25 cellular contexts compared by ENCODE assay signal in the genomic region with DNA sequence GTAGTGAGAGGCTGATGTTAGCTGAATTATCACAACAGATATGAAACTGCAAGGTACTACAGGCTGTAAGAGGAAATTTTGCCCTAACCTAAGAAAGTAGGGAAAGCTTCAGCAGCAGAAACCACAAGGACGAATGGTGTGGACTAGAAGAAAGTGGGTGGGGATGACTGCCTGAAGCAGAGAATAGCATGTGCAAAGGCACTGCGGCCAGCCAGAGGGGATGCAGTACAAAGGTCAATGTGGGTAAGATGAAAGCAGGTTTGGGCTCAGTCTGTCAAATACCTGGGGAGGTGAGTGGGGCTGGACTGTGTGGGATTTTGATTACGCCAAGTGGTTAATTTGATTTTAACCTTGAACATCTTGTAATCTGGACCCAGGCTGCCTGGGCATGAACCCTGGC.
"Had no signal": no experiment of that assay in that cellular context is flagged by ENCODE, and none has a peak within 500 bp of the region (broad histone marks: within the 10 kb centered on the region; RNA-seq: fewer than 3 reads in every experiment).

No MANE protein-coding gene starts in this region.

- FAIRE-seq: pancreas, small intestine, urothelium cell line had no signal

- DNase-seq: heart right ventricle; islet precursor cell; left ventricle myocardium inferior; midbrain; mucosa of descending colon; naive thymus-derived CD4-positive, alpha-beta T cell; nucleus accumbens; pancreas; posterior cingulate gyrus; psoas muscle; small intestine; spleen; stimulated activated CD4-positive, alpha-beta T cell treated with anti-CD3 and anti-CD28 coated beads, Interleukin-4, amount 100 ng/mL, for 24 hours; stimulated activated naive CD4-positive, alpha-beta T cell; stimulated activated naive CD8-positive, alpha-beta T cell treated with anti-CD3 and anti-CD28 coated beads, Interleukin-15, amount 100 ng/mL, for 72 hours; substantia nigra; transverse colon; upper lobe of right lung had no signal

- H3K4me2 ChIP-seq: hepatocyte had no signal

- H3K4me3 Mint-ChIP-seq: naive thymus-derived CD4-positive, alpha-beta T cell; nephron; neural crest cell; stimulated activated effector memory CD8-positive, alpha-beta T cell treated with anti-CD3 and anti-CD28 coated beads, Interleukin-12 subunit alpha, Interleukin-12 subunit beta, amount 100 ng/mL, for 72 hours; stimulated activated naive CD8-positive, alpha-beta T cell treated with anti-CD3 and anti-CD28 coated beads, Interleukin-15, amount 100 ng/mL, for 72 hours had no signal

- H3K9me3 ChIP-seq: heart right ventricle, left ventricle myocardium inferior, mucosa of descending colon, pancreas, psoas muscle, spleen, transverse colon, upper lobe of right lung had no signal

- H3K36me3 Mint-ChIP-seq: naive thymus-derived CD4-positive, alpha-beta T cell; stimulated activated effector memory CD8-positive, alpha-beta T cell treated with anti-CD3 and anti-CD28 coated beads, Interleukin-12 subunit alpha, Interleukin-12 subunit beta, amount 100 ng/mL, for 72 hours had no signal

- H3K27ac ChIP-seq: heart right ventricle, hepatocyte, left ventricle myocardium inferior, pancreas, spleen, transverse colon, upper lobe of right lung had no signal

- H3K4me3 ChIP-seq: heart right ventricle, hepatocyte, left ventricle myocardium inferior, lung, mucosa of descending colon, pancreas, psoas muscle, spleen, transverse colon, upper lobe of right lung had no signal

- H3K4me1 ChIP-seq: pancreas, spleen, upper lobe of right lung had no signal

- H3K27ac Mint-ChIP-seq: naive thymus-derived CD4-positive, alpha-beta T cell; nephron; stimulated activated effector memory CD8-positive, alpha-beta T cell treated with anti-CD3 and anti-CD28 coated beads, Interleukin-12 subunit alpha, Interleukin-12 subunit beta, amount 100 ng/mL, for 72 hours; stimulated activated naive CD8-positive, alpha-beta T cell treated with anti-CD3 and anti-CD28 coated beads, Interleukin-15, amount 100 ng/mL, for 72 hours had no signal

- H2AFZ ChIP-seq: hepatocyte had no signal

- ATAC-seq: heart right ventricle; mucosa of descending colon; naive thymus-derived CD4-positive, alpha-beta T cell; pancreas; psoas muscle; sciatic nerve; stimulated activated effector memory CD8-positive, alpha-beta T cell treated with anti-CD3 and anti-CD28 coated beads, Interleukin-12 subunit alpha, Interleukin-12 subunit beta, amount 100 ng/mL, for 72 hours; stimulated activated naive CD8-positive, alpha-beta T cell treated with anti-CD3 and anti-CD28 coated beads, Interleukin-15, amount 100 ng/mL, for 72 hours; upper lobe of right lung had no signal

- H3K36me3 ChIP-seq: heart right ventricle, left ventricle myocardium inferior, pancreas, spleen, transverse colon, upper lobe of right lung had no signal

- H3K27me3 ChIP-seq: hepatocyte, pancreas, transverse colon, upper lobe of right lung had no signal

- H3K4me1 Mint-ChIP-seq: stimulated activated effector memory CD8-positive, alpha-beta T cell treated with anti-CD3 and anti-CD28 coated beads, Interleukin-12 subunit alpha, Interleukin-12 subunit beta, amount 100 ng/mL, for 72 hours had no signal

- H3K79me2 ChIP-seq: hepatocyte had no signal

- H3K9me3 Mint-ChIP-seq: stimulated activated effector memory CD8-positive, alpha-beta T cell treated with anti-CD3 and anti-CD28 coated beads, Interleukin-12 subunit alpha, Interleukin-12 subunit beta, amount 100 ng/mL, for 72 hours; stimulated activated naive CD8-positive, alpha-beta T cell treated with anti-CD3 and anti-CD28 coated beads, Interleukin-15, amount 100 ng/mL, for 72 hours had no signal
